1 cellular context compared by ENCODE assay signal in genomic region chr6:117505337-117505736, GRCh38.
TF ChIP-seq lines count a peak whose summit lies in the region.

No MANE protein-coding gene starts in this region.

TF ChIP-seq in A549, 52 proteins besides CTCF, POLR2A, EP300 and RAD21:
- peak; percentile 44 to 60; a peak in 3 of 4 replicates for TF ChIP-seq CEBPB (IDR thresholded peaks at IDR 0.05)
- no peak for TF ChIP-seq HOXB13 (CRISPR knock-in tag; IDR thresholded peaks at IDR 0.05; ENCODE audit: low read depth)
